In the genomic region with DNA sequence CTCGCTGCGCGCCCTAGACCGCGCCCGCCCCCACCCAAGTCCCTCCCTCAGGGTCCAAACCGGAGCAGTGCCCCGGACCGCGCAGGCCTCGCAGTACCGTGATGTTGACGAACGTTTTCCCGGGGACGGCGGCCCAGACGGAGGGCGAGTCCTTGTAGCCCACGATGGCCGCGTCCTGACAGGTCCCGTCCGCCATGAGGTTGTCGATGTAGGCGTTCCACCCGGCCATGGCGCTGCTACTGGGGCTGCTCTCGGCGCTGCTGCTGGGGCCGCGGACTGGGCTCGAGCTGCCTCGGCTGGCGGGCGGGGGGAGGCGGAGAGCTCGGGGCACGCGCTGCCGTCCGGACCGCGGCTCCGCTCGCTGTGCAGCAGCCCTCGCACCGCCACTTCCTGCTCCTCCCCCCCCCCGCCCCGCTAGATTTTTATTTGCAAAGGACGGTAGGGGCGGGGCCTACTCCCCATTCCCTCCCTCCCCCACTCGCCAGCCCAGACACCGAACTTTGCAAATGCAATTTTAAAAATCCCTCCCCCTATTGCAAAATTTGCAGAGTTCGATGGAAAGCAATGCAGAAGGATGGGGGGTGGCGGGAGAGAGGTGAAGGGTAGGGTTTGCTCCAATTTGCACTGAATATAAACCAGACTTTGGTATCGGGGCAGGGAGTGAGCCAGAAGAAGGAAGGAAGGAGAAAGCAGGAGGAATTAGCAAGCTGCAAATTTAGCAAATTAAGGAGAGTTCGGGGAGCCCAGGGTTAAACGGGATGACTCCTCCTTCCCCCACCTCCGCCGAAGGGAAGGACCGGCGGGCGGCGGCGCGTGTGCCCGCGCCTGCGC, we compare ENCODE assay signal across 1 cellular context.
TF ChIP-seq lines count a peak whose summit lies in the region.

A gene (minus strand): TSS at position 365 of the 831 bp plus-strand sequence. CDS start 136 bp downstream, at position 229.

TF ChIP-seq in K562, 482 proteins besides CTCF, POLR2A, EP300 and RAD21 (continued from another document and continues in another):
- TF ChIP-seq, protein P1, sequence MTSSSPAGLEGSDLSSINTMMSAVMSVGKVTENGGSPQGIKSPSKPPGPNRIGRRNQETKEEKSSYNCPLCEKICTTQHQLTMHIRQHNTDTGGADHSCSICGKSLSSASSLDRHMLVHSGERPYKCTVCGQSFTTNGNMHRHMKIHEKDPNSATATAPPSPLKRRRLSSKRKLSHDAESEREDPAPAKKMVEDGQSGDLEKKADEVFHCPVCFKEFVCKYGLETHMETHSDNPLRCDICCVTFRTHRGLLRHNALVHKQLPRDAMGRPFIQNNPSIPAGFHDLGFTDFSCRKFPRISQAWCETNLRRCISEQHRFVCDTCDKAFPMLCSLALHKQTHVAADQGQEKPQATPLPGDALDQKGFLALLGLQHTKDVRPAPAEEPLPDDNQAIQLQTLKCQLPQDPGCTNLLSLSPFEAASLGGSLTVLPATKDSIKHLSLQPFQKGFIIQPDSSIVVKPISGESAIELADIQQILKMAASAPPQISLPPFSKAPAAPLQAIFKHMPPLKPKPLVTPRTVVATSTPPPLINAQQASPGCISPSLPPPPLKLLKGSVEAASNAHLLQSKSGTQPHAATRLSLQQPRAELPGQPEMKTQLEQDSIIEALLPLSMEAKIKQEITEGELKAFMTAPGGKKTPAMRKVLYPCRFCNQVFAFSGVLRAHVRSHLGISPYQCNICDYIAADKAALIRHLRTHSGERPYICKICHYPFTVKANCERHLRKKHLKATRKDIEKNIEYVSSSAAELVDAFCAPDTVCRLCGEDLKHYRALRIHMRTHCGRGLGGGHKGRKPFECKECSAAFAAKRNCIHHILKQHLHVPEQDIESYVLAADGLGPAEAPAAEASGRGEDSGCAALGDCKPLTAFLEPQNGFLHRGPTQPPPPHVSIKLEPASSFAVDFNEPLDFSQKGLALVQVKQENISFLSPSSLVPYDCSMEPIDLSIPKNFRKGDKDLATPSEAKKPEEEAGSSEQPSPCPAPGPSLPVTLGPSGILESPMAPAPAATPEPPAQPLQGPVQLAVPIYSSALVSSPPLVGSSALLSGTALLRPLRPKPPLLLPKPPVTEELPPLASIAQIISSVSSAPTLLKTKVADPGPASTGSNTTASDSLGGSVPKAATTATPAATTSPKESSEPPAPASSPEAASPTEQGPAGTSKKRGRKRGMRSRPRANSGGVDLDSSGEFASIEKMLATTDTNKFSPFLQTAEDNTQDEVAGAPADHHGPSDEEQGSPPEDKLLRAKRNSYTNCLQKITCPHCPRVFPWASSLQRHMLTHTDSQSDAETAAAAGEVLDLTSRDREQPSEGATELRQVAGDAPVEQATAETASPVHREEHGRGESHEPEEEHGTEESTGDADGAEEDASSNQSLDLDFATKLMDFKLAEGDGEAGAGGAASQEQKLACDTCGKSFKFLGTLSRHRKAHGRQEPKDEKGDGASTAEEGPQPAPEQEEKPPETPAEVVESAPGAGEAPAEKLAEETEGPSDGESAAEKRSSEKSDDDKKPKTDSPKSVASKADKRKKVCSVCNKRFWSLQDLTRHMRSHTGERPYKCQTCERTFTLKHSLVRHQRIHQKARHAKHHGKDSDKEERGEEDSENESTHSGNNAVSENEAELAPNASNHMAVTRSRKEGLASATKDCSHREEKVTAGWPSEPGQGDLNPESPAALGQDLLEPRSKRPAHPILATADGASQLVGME (CRISPR knock-in tag; IDR thresholded peaks at IDR 0.05) = 0 out of 2 replicates have a peak, but pooled peaks have one; percentile 25
- TF ChIP-seq, protein P2, sequence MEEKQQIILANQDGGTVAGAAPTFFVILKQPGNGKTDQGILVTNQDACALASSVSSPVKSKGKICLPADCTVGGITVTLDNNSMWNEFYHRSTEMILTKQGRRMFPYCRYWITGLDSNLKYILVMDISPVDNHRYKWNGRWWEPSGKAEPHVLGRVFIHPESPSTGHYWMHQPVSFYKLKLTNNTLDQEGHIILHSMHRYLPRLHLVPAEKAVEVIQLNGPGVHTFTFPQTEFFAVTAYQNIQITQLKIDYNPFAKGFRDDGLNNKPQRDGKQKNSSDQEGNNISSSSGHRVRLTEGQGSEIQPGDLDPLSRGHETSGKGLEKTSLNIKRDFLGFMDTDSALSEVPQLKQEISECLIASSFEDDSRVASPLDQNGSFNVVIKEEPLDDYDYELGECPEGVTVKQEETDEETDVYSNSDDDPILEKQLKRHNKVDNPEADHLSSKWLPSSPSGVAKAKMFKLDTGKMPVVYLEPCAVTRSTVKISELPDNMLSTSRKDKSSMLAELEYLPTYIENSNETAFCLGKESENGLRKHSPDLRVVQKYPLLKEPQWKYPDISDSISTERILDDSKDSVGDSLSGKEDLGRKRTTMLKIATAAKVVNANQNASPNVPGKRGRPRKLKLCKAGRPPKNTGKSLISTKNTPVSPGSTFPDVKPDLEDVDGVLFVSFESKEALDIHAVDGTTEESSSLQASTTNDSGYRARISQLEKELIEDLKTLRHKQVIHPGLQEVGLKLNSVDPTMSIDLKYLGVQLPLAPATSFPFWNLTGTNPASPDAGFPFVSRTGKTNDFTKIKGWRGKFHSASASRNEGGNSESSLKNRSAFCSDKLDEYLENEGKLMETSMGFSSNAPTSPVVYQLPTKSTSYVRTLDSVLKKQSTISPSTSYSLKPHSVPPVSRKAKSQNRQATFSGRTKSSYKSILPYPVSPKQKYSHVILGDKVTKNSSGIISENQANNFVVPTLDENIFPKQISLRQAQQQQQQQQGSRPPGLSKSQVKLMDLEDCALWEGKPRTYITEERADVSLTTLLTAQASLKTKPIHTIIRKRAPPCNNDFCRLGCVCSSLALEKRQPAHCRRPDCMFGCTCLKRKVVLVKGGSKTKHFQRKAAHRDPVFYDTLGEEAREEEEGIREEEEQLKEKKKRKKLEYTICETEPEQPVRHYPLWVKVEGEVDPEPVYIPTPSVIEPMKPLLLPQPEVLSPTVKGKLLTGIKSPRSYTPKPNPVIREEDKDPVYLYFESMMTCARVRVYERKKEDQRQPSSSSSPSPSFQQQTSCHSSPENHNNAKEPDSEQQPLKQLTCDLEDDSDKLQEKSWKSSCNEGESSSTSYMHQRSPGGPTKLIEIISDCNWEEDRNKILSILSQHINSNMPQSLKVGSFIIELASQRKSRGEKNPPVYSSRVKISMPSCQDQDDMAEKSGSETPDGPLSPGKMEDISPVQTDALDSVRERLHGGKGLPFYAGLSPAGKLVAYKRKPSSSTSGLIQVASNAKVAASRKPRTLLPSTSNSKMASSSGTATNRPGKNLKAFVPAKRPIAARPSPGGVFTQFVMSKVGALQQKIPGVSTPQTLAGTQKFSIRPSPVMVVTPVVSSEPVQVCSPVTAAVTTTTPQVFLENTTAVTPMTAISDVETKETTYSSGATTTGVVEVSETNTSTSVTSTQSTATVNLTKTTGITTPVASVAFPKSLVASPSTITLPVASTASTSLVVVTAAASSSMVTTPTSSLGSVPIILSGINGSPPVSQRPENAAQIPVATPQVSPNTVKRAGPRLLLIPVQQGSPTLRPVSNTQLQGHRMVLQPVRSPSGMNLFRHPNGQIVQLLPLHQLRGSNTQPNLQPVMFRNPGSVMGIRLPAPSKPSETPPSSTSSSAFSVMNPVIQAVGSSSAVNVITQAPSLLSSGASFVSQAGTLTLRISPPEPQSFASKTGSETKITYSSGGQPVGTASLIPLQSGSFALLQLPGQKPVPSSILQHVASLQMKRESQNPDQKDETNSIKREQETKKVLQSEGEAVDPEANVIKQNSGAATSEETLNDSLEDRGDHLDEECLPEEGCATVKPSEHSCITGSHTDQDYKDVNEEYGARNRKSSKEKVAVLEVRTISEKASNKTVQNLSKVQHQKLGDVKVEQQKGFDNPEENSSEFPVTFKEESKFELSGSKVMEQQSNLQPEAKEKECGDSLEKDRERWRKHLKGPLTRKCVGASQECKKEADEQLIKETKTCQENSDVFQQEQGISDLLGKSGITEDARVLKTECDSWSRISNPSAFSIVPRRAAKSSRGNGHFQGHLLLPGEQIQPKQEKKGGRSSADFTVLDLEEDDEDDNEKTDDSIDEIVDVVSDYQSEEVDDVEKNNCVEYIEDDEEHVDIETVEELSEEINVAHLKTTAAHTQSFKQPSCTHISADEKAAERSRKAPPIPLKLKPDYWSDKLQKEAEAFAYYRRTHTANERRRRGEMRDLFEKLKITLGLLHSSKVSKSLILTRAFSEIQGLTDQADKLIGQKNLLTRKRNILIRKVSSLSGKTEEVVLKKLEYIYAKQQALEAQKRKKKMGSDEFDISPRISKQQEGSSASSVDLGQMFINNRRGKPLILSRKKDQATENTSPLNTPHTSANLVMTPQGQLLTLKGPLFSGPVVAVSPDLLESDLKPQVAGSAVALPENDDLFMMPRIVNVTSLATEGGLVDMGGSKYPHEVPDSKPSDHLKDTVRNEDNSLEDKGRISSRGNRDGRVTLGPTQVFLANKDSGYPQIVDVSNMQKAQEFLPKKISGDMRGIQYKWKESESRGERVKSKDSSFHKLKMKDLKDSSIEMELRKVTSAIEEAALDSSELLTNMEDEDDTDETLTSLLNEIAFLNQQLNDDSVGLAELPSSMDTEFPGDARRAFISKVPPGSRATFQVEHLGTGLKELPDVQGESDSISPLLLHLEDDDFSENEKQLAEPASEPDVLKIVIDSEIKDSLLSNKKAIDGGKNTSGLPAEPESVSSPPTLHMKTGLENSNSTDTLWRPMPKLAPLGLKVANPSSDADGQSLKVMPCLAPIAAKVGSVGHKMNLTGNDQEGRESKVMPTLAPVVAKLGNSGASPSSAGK (IDR thresholded peaks at IDR 0.05) = no peak
- TF ChIP-seq, protein P3, sequence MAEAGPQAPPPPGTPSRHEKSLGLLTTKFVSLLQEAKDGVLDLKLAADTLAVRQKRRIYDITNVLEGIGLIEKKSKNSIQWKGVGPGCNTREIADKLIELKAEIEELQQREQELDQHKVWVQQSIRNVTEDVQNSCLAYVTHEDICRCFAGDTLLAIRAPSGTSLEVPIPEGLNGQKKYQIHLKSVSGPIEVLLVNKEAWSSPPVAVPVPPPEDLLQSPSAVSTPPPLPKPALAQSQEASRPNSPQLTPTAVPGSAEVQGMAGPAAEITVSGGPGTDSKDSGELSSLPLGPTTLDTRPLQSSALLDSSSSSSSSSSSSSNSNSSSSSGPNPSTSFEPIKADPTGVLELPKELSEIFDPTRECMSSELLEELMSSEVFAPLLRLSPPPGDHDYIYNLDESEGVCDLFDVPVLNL (CRISPR knock-in tag; IDR thresholded peaks at IDR 0.05; ENCODE audit: low read depth) = no peak
- TF ChIP-seq CREBBP (IDR thresholded peaks at IDR 0.05; ENCODE audit: low read depth, low read length) (no peak), RBBP5 (IDR thresholded peaks at IDR 0.05; ENCODE audit: borderline replicate concordance, insufficient read depth, low read length, poor library complexity, severe bottlenecking) (peak; percentile 44), MYBL2 (IDR thresholded peaks at IDR 0.05; ENCODE audit: low read depth) (no peak), MYBL2 (CRISPR knock-in tag; IDR thresholded peaks at IDR 0.05; ENCODE audit: borderline replicate concordance) (no peak), POLR2AphosphoS2 (IDR thresholded peaks at IDR 0.05; ENCODE audit: low read length) (peak; percentile 13; the same call in 1 of the 2 replicates), ZNF41 (CRISPR knock-in tag; conservative IDR thresholded peaks at IDR 0.05) (no peak), BRD4 (IDR thresholded peaks at IDR 0.05) (0 out of 2 replicates have a peak, but pooled peaks have one; percentile 31), ZNF232 (CRISPR knock-in tag; IDR thresholded peaks at IDR 0.05) (no peak), ZSCAN29 (IDR thresholded peaks at IDR 0.05) (no peak), ZNF354B (CRISPR knock-in tag; IDR thresholded peaks at IDR 0.05) (no peak), ZNF436 (CRISPR knock-in tag; IDR thresholded peaks at IDR 0.05) (no peak)
- TF ChIP-seq, protein P4, sequence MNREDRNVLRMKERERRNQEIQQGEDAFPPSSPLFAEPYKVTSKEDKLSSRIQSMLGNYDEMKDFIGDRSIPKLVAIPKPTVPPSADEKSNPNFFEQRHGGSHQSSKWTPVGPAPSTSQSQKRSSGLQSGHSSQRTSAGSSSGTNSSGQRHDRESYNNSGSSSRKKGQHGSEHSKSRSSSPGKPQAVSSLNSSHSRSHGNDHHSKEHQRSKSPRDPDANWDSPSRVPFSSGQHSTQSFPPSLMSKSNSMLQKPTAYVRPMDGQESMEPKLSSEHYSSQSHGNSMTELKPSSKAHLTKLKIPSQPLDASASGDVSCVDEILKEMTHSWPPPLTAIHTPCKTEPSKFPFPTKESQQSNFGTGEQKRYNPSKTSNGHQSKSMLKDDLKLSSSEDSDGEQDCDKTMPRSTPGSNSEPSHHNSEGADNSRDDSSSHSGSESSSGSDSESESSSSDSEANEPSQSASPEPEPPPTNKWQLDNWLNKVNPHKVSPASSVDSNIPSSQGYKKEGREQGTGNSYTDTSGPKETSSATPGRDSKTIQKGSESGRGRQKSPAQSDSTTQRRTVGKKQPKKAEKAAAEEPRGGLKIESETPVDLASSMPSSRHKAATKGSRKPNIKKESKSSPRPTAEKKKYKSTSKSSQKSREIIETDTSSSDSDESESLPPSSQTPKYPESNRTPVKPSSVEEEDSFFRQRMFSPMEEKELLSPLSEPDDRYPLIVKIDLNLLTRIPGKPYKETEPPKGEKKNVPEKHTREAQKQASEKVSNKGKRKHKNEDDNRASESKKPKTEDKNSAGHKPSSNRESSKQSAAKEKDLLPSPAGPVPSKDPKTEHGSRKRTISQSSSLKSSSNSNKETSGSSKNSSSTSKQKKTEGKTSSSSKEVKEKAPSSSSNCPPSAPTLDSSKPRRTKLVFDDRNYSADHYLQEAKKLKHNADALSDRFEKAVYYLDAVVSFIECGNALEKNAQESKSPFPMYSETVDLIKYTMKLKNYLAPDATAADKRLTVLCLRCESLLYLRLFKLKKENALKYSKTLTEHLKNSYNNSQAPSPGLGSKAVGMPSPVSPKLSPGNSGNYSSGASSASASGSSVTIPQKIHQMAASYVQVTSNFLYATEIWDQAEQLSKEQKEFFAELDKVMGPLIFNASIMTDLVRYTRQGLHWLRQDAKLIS (CRISPR knock-in tag; IDR thresholded peaks at IDR 0.05) = 0 out of 2 replicates have a peak, but pooled peaks have one; percentile 1
- TF ChIP-seq, protein P5, sequence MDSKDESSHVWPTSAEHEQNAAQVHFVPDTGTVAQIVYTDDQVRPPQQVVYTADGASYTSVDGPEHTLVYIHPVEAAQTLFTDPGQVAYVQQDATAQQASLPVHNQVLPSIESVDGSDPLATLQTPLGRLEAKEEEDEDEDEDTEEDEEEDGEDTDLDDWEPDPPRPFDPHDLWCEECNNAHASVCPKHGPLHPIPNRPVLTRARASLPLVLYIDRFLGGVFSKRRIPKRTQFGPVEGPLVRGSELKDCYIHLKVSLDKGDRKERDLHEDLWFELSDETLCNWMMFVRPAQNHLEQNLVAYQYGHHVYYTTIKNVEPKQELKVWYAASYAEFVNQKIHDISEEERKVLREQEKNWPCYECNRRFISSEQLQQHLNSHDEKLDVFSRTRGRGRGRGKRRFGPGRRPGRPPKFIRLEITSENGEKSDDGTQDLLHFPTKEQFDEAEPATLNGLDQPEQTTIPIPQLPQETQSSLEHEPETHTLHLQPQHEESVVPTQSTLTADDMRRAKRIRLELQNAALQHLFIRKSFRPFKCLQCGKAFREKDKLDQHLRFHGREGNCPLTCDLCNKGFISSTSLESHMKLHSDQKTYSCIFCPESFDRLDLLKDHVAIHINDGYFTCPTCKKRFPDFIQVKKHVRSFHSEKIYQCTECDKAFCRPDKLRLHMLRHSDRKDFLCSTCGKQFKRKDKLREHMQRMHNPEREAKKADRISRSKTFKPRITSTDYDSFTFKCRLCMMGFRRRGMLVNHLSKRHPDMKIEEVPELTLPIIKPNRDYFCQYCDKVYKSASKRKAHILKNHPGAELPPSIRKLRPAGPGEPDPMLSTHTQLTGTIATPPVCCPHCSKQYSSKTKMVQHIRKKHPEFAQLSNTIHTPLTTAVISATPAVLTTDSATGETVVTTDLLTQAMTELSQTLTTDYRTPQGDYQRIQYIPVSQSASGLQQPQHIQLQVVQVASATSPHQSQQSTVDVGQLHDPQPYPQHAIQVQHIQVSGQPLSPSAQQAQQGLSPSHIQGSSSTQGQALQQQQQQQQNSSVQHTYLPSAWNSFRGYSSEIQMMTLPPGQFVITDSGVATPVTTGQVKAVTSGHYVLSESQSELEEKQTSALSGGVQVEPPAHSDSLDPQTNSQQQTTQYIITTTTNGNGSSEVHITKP (IDR thresholded peaks at IDR 0.05; ENCODE audit: partially characterized antibody) = peak; percentile 96
